ENCODE assay signal across 1 cellular context in the genomic region with DNA sequence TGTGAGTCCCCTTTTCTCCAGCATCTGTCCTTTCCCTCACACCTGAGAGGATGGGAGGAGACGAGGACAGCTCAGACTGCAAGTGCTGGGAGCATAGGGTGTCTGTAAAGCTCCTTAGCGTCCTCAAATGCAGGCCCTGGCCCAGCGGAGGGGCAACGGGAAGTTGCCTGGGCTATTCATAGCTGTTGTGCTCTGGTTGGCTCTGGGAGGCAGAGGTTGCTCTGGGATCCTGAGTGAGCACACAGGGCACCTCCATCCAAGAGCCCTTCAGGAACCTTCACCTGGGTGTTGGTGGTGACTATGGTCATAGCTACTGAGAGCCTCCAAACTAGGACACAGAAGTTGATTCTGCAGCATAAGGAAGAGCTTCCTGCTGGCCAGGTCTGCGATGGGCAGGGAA.
TF ChIP-seq lines count a peak whose summit lies in the region.

No MANE protein-coding gene starts in this region.

TF ChIP-seq in HepG2, 621 proteins besides CTCF, POLR2A, EP300 and RAD21:
- TF ChIP-seq, protein P1, sequence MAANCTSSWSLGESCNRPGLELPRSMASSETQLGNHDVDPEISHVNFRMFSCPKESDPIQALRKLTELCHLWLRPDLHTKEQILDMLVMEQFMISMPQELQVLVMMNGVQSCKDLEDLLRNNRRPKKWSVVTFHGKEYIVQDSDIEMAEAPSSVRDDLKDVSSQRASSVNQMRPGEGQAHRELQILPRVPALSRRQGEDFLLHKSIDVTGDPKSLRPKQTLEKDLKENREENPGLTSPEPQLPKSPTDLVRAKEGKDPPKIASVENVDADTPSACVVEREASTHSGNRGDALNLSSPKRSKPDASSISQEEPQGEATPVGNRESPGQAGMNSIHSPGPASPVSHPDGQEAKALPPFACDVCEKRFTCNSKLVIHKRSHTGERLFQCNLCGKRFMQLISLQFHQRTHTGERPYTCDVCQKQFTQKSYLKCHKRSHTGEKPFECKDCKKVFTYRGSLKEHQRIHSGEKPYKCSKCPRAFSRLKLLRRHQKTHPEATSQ (CRISPR knock-in tag; IDR thresholded peaks at IDR 0.05; ENCODE audit: borderline replicate concordance): no peak
